36 cellular contexts compared by ENCODE assay signal in genomic region chr2:26448651-26449050, GRCh38. TPM values are rescaled to one million over a fixed set of nuclear protein-coding genes. Genes with fewer than 3 reads are reported as not detected.
"Had no signal": no experiment of that assay in that cellular context is flagged by ENCODE, and none has a peak within 500 bp of the region (broad histone marks: within the 10 kb centered on the region; RNA-seq: fewer than 3 reads in every experiment).

No MANE protein-coding gene starts in this region.

- ATAC-seq: activated T-cell treated with anti-CD3 and anti-CD28 coated beads, Interleukin-2, amount 50 U/mL, for 72 hours; activated T-helper 17 cell treated with anti-CD3 and anti-CD28 coated beads, Interleukin-2, amount 50 U/mL, for 72 hours; Right ventricle myocardium inferior had no signal

- H3K9me3 ChIP-seq: MG63 had no signal

- H3K36me3 ChIP-seq: brain microvascular endothelial cell, MG63 had no signal

- H3K27ac Mint-ChIP-seq: activated B cell treated with CpG ODN at 0.5 μM for 24 hours; activated CD4-positive, alpha-beta memory T cell treated with anti-CD3 and anti-CD28 coated beads for 36 hours; activated naive CD8-positive, alpha-beta T cell treated with anti-CD3 and anti-CD28 coated beads for 36 hours; activated T-cell treated with anti-CD3 and anti-CD28 coated beads, Interleukin-2, amount 50 U/mL, for 72 hours; activated T-helper 17 cell treated with anti-CD3 and anti-CD28 coated beads, Interleukin-2, amount 50 U/mL, for 72 hours; IgD-negative memory B cell; T-helper 1 cell treated with Interleukin-12 subunit alpha and Interleukin-12 subunit beta and Interleukin-4 antibody, amounts not matched to agents 30 μg/mL and 1 μg/mL, for 36 hours; T-helper 2 cell treated with Interferon-gamma antibody and Interleukin-4, amounts not matched to agents 5 μg/mL and 100 μg/mL, for 36 hours had no signal

- H3K36me3 Mint-ChIP-seq: activated CD4-positive, alpha-beta memory T cell treated with anti-CD3 and anti-CD28 coated beads for 36 hours; activated naive CD8-positive, alpha-beta T cell treated with anti-CD3 and anti-CD28 coated beads for 36 hours; IgD-negative memory B cell had no signal

- H3K27ac ChIP-seq: brain microvascular endothelial cell, PC-9, RWPE1 had no signal

- H3K27me3 Mint-ChIP-seq: activated CD4-positive, alpha-beta memory T cell treated with anti-CD3 and anti-CD28 coated beads for 36 hours; activated naive CD8-positive, alpha-beta T cell treated with anti-CD3 and anti-CD28 coated beads for 36 hours had no signal

- H3K4me3 ChIP-seq: MG63, PC-9 had no signal

- H3K4me3 Mint-ChIP-seq: activated B cell treated with CpG ODN at 0.5 μM for 24 hours; activated CD4-positive, alpha-beta memory T cell treated with anti-CD3 and anti-CD28 coated beads for 36 hours; activated naive CD8-positive, alpha-beta T cell treated with anti-CD3 and anti-CD28 coated beads for 36 hours; activated T-cell treated with anti-CD3 and anti-CD28 coated beads, Interleukin-2, amount 50 U/mL, for 72 hours; activated T-helper 17 cell treated with anti-CD3 and anti-CD28 coated beads, Interleukin-2, amount 50 U/mL, for 72 hours; IgD-negative memory B cell; T-helper 1 cell treated with Interleukin-12 subunit alpha and Interleukin-12 subunit beta and Interleukin-4 antibody, amounts not matched to agents 30 μg/mL and 1 μg/mL, for 36 hours; T-helper 2 cell treated with Interferon-gamma antibody and Interleukin-4, amounts not matched to agents 5 μg/mL and 100 μg/mL, for 36 hours had no signal

- H3K4me1 Mint-ChIP-seq: activated B cell treated with CpG ODN at 0.5 μM for 24 hours; activated naive CD8-positive, alpha-beta T cell treated with anti-CD3 and anti-CD28 coated beads for 36 hours; activated T-helper 17 cell treated with anti-CD3 and anti-CD28 coated beads, Interleukin-2, amount 50 U/mL, for 72 hours; IgD-negative memory B cell had no signal

- H3K9me3 Mint-ChIP-seq: activated CD4-positive, alpha-beta memory T cell treated with anti-CD3 and anti-CD28 coated beads for 36 hours; activated naive CD8-positive, alpha-beta T cell treated with anti-CD3 and anti-CD28 coated beads for 36 hours; activated T-cell treated with anti-CD3 and anti-CD28 coated beads, Interleukin-2, amount 50 U/mL, for 72 hours; activated T-helper 17 cell treated with anti-CD3 and anti-CD28 coated beads, Interleukin-2, amount 50 U/mL, for 72 hours; T-helper 1 cell treated with Interleukin-12 subunit alpha and Interleukin-12 subunit beta and Interleukin-4 antibody, amounts not matched to agents 30 μg/mL and 1 μg/mL, for 36 hours; T-helper 2 cell treated with Interferon-gamma antibody and Interleukin-4, amounts not matched to agents 5 μg/mL and 100 μg/mL, for 36 hours had no signal

- DNase-seq: activated B cell treated with CpG ODN at 0.5 μM for 24 hours; activated CD4-positive, alpha-beta memory T cell treated with anti-CD3 and anti-CD28 coated beads for 36 hours; activated CD4-positive, alpha-beta T cell treated with anti-CD3 and anti-CD28 coated beads for 4 hours; activated CD4-positive, alpha-beta T cell treated with anti-CD3 and anti-CD28 coated beads, Interleukin-2, amount 50 U/mL, for 1 hour; activated CD4-positive, CD25-positive, alpha-beta regulatory T cell treated with anti-CD3 and anti-CD28 coated beads, Interleukin-2, amount 50 U/mL, for 72 hours; activated effector memory CD4-positive, alpha-beta T cell treated with anti-CD3 and anti-CD28 coated beads, Interleukin-2, amount 50 U/mL, for 16 hours; activated naive CD4-positive, alpha-beta T cell; activated naive CD4-positive, alpha-beta T cell treated with anti-CD3 and anti-CD28 coated beads, Interleukin-2, amount 50 U/mL, for 16 hours; activated naive CD8-positive, alpha-beta T cell treated with anti-CD3 and anti-CD28 coated beads for 36 hours; activated T-cell treated with anti-CD3 and anti-CD28 coated beads, Interleukin-2, amount 50 U/mL, for 1 hour; activated T-cell treated with anti-CD3 and anti-CD28 coated beads, Interleukin-2, amount 50 U/mL, for 72 hours; amniotic stem cell; brain microvascular endothelial cell; Kasumi-1; KG1; MG63; NCI-H1048; NCI-H1105 treated with DMSO at 0.1 percent for 48 hours; NCI-H1436; NCI-H1694 treated with DMSO at 0.1 percent for 48 hours; NCI-H2029 treated with DMSO at 0.1 percent for 48 hours; NCI-H2107; NCI-H2171; NCI-H510A; NCI-H526; NCI-H748 treated with DMSO at 0.1 percent for 48 hours; NK-92 treated with Interleukin-12 subunit alpha and Interleukin-12 subunit beta, amount 100 ng/mL, for 24 hours; PC-9 had no signal

- H3K27me3 ChIP-seq: brain microvascular endothelial cell, MG63 had no signal

RNA-seq across cellular contexts. Expression of gene OTOF, which starts 29.3 kb away (rescaled TPM):
- total RNA-seq: activated B cell treated with CpG ODN at 0.5 μM for 24 hours, OCI-LY7, PC-9 had no signal
- polyA plus RNA-seq: aorta, IgD-negative memory B cell had no signal

RNA-seq across cellular contexts. Expression of gene DRC1, which starts 46.9 kb away (rescaled TPM):
- total RNA-seq: activated B cell treated with CpG ODN at 0.5 μM for 24 hours; activated CD4-positive, alpha-beta memory T cell treated with anti-CD3 and anti-CD28 coated beads for 36 hours; activated naive CD8-positive, alpha-beta T cell treated with anti-CD3 and anti-CD28 coated beads for 36 hours; activated T-helper 17 cell treated with anti-CD3 and anti-CD28 coated beads, Interleukin-2, amount 50 U/mL, for 72 hours; OCI-LY7 had no signal
- polyA plus RNA-seq: aorta, IgD-negative memory B cell had no signal
